15 cellular contexts compared by ENCODE assay signal in genomic region chr14:92385561-92385960, GRCh38.
"Had no signal": no experiment of that assay in that cellular context is flagged by ENCODE, and none has a peak within 500 bp of the region (broad histone marks: within the 10 kb centered on the region; RNA-seq: fewer than 3 reads in every experiment).

No MANE protein-coding gene starts in this region.

- H3K36me3 ChIP-seq: esophagus squamous epithelium, gastroesophageal sphincter, left ventricle myocardium inferior, lower lobe of right lung, pancreas had no signal

- H3K27me3 ChIP-seq: gastroesophageal sphincter, pancreas had no signal

- H3K4me3 ChIP-seq: esophagus squamous epithelium, gastroesophageal sphincter, left ventricle myocardium inferior, lower lobe of right lung, pancreas had no signal

- H3K4me1 ChIP-seq: esophagus squamous epithelium, gastroesophageal sphincter, left ventricle myocardium inferior, pancreas had no signal

- H3K9me3 ChIP-seq: esophagus squamous epithelium, left ventricle myocardium inferior, lower lobe of right lung, pancreas had no signal

- DNase-seq: dermis blood vessel endothelial cell; esophagus squamous epithelium; foreskin fibroblast; kidney; left cardiac atrium; left ventricle myocardium inferior; lower lobe of right lung; natural killer cell; occipital lobe; pancreas; small intestine; stimulated activated CD4-positive, alpha-beta T cell treated with anti-CD3 and anti-CD28 coated beads, Interleukin-2, amount 100 ng/mL, for 48 hours; stimulated activated naive CD4-positive, alpha-beta T cell treated with Interleukin-2 at 50 U/mL for 16 hours had no signal

- H3K27ac ChIP-seq: esophagus squamous epithelium, gastroesophageal sphincter, left ventricle myocardium inferior, lower lobe of right lung, pancreas had no signal

- ATAC-seq: gastroesophageal sphincter, left cardiac atrium, lower lobe of right lung, natural killer cell, pancreas, right cardiac atrium had no signal
